Comparison of ENCODE assay signal across 8 cellular contexts in genomic region chr17:64741038-64741641, GRCh38.
DNase-seq lines count a peak whose midpoint lies in the region; ATAC-seq and TF ChIP-seq lines count a peak whose summit lies in the region.

No MANE protein-coding gene starts in this region.

- TF ChIP-seq CTCF in astrocyte of the spinal cord (IDR thresholded peaks at IDR 0.05; ENCODE audit: low read depth, low read length) (no peak), gastrocnemius medialis (IDR thresholded peaks at IDR 0.05 in 4 of 5, conservative IDR thresholded peaks at IDR 0.05 in 1 of 5) (no peak), Calu3 (IDR thresholded peaks at IDR 0.05; ENCODE audit: unreplicated experiment) (no peak)

- H3K27ac Mint-ChIP-seq in Calu3 (ENCODE audit: unreplicated experiment), result no peak overlapping the region

- CTCF ChIA-PET in Calu3 (lab: Charles Lee), result no interaction called here

- DNase-seq in G401 (ENCODE audit: low spot score) (peak; percentile 26), astrocyte of the spinal cord (ENCODE audit: low read depth, low spot score) (peak; percentile 74), hippocampal formation (lab: John Stamatoyannopoulos, UW) (peak; percentile 33 to 40), gastrocnemius medialis (no peak), Calu3 (no peak)

- no peaks in the 10 kb centered on the region for H3K9me3 ChIP-seq in gastrocnemius medialis

- H3K9me3 Mint-ChIP-seq in Calu3 (ENCODE audit: low read depth, unreplicated experiment), result no peaks in the 10 kb centered on the region

- H3K4me1 ChIP-seq in gastrocnemius medialis, result peaks cover 0 to 4% of the 10 kb centered on the region in 2 donors

- H3K4me3 ChIP-seq in astrocyte of the spinal cord (ENCODE audit: low read depth, low read length) (no peak overlapping the region), gastrocnemius medialis (no peak overlapping the region)

- H3K27me3 ChIP-seq in gastrocnemius medialis, result peaks cover 0 to 7% (median 0%) of the 10 kb centered on the region in 3 donors

- no peak for TF ChIP-seq POLR2A in gastrocnemius medialis (IDR thresholded peaks at IDR 0.05)

- H3K27ac ChIP-seq in gastrocnemius medialis, result peak overlapping the region in 3 of 4 donors; percentile 32 to 41 (median 35)

- H3K36me3 Mint-ChIP-seq in Calu3 (ENCODE audit: insufficient read depth, unreplicated experiment), result no peaks in the 10 kb centered on the region

- no peaks in the 10 kb centered on the region for H3K36me3 ChIP-seq in gastrocnemius medialis

- in situ Hi-C loops in G401 (cut with HindIII; ENCODE audit: low sequenced_read_pairs), result no loop called here
- in situ Hi-C loops in astrocyte of the spinal cord (cut with HindIII; ENCODE audit: low sequenced_read_pairs), result no loop called here
- in situ Hi-C loops in gastrocnemius medialis (cut with MboI; ENCODE audit: low sequenced_read_pairs in 4 of 4), result no loop called here

- intact Hi-C loops in gastrocnemius medialis (cut with DNase I; ENCODE audit: low total_unique reads), result no loop called here
- intact Hi-C loops in Calu3 (cut with micrococcal nuclease; ENCODE audit: unreplicated experiment), result no loop called here

- ATAC-seq in gastrocnemius medialis (peak in 1 of 2 donors; percentile 43), GM19328 (IDR thresholded peaks at IDR 0.05; ENCODE audit: unreplicated experiment) (no peak), GM19395 (IDR thresholded peaks at IDR 0.05; ENCODE audit: unreplicated experiment) (no peak), GM18511 (IDR thresholded peaks at IDR 0.05; ENCODE audit: unreplicated experiment) (no peak)

- H3K27me3 Mint-ChIP-seq in Calu3 (ENCODE audit: unreplicated experiment), result no peaks in the 10 kb centered on the region

- no peaks in the 10 kb centered on the region for H3K4me1 Mint-ChIP-seq in Calu3 (ENCODE audit: low read depth, unreplicated experiment)

- no peak overlapping the region for H3K4me3 Mint-ChIP-seq in Calu3 (ENCODE audit: low read depth, unreplicated experiment)

- no TSS peak for BruUV-seq in Calu3 (replicated peaks; lab: Mats Ljungman, UMichigan)

Comparison
In these comparisons a context has a peak if more than half of its experiments do, and no peak if none do; other contexts are left out.
1. DNase-seq: peak in G401 (single experiment), astrocyte of the spinal cord (single experiment) and hippocampal formation (2 of 2); none in gastrocnemius medialis (0 of 2) and Calu3 (single experiment).